ENCODE assay signal across 12 cellular contexts in genomic region chr5:132481243-132482211, GRCh38. TPM values are rescaled to one million over a fixed set of nuclear protein-coding genes. Genes with fewer than 3 reads are reported as not detected.
DNase-seq lines count a peak whose midpoint lies in the region; TF ChIP-seq lines count a peak whose summit lies in the region.
"Had no signal": no experiment of that assay in that cellular context is flagged by ENCODE, and none has a peak within 500 bp of the region (broad histone marks: within the 10 kb centered on the region; RNA-seq: fewer than 3 reads in every experiment).

No MANE protein-coding gene starts in this region.

- H3K79me2 ChIP-seq in mammary epithelial cell (ENCODE audit: insufficient read depth, low read length), result peaks cover 3% of the 10 kb centered on the region

- no peak overlapping the region for H3K4me2 ChIP-seq in mammary epithelial cell (ENCODE audit: insufficient read depth, low read depth, low read length)

- H3K27ac Mint-ChIP-seq in activated CD4-positive, alpha-beta memory T cell treated with anti-CD3 and anti-CD28 coated beads, Interleukin-2, amount 10 ng/mL, durations not matched to agents 7 days and 5 days, result peak overlapping the region; percentile 58
- H3K27ac Mint-ChIP-seq in immature natural killer cell (peak overlapping the region; percentile 98 to 100 (median 98)), type B pancreatic cell (peak overlapping the region; percentile 48)
- H3K27ac Mint-ChIP-seq: nephron had no signal

- H3K9ac ChIP-seq in mammary epithelial cell (ENCODE audit: insufficient read depth, low read length), result no peak overlapping the region

- TF ChIP-seq CTCF in left ventricle myocardium inferior (IDR thresholded peaks at IDR 0.05; ENCODE audit: borderline replicate concordance) (no peak), type B pancreatic cell (conservative IDR thresholded peaks at IDR 0.05) (no peak), mammary epithelial cell (conservative IDR thresholded peaks at IDR 0.05 in 1 of 2, IDR thresholded peaks at IDR 0.05 in 1 of 2; ENCODE audit: extremely low read depth in 1 of 2, insufficient read depth in 1 of 2, low read depth in 1 of 2, low read length in 2 of 2) (no peak)

- no peak overlapping the region for H3K4me3 Mint-ChIP-seq in activated CD4-positive, alpha-beta memory T cell treated with anti-CD3 and anti-CD28 coated beads, Interleukin-2, amount 10 ng/mL, durations not matched to agents 7 days and 5 days
- H3K4me3 Mint-ChIP-seq in immature natural killer cell (peak overlapping the region; percentile 7 to 65 (median 43)), type B pancreatic cell (no peak overlapping the region)
- H3K4me3 Mint-ChIP-seq: nephron had no signal

- dilution Hi-C loops in mammary epithelial cell (cut with HindIII; ENCODE audit: low sequenced_read_pairs), result loop anchor here (25.0 kb wide), 1 partner anchor 394 kb away; no protein-coding TSS in a partner anchor

- intact Hi-C loops in left ventricle myocardium inferior (cut with micrococcal nuclease), result no loop called here
- intact Hi-C loops in cardiac septum (cut with DNase I), result no loop called here
- intact Hi-C loops in mammary epithelial cell (cut with micrococcal nuclease), result no loop called here

- H3K4me1 Mint-ChIP-seq in activated CD4-positive, alpha-beta memory T cell treated with anti-CD3 and anti-CD28 coated beads, Interleukin-2, amount 10 ng/mL, durations not matched to agents 7 days and 5 days, result peaks cover 89% of the 10 kb centered on the region
- peaks cover 93% of the 10 kb centered on the region in 2 donors for H3K4me1 Mint-ChIP-seq in immature natural killer cell
- H3K4me1 Mint-ChIP-seq in type B pancreatic cell (ENCODE audit: unreplicated experiment), result no peaks in the 10 kb centered on the region

- DNase-seq in left ventricle myocardium inferior (no peak), cardiac septum (ENCODE audit: low spot score) (no peak), immature natural killer cell (peak; percentile 38 to 50 (median 44)), type B pancreatic cell (ENCODE audit: extremely low spot score, unreplicated experiment) (no peak), globus pallidus (ENCODE audit: low spot score) (no peak), MG63 (no peak), mammary epithelial cell (no peak)
- no peak for DNase-seq in activated CD4-positive, alpha-beta memory T cell treated with anti-CD3 and anti-CD28 coated beads, Interleukin-2, amount 10 ng/mL, durations not matched to agents 7 days and 5 days
- DNase-seq: cerebellar nuclear complex; NCI-H1694; NK-92 treated with Interleukin-12 subunit alpha and Interleukin-12 subunit beta, amount 100 ng/mL, for 24 hours had no signal

- H3K36me3 ChIP-seq in left ventricle myocardium inferior (peaks cover 45% of the 10 kb centered on the region), MG63 (peaks cover 37% of the 10 kb centered on the region), mammary epithelial cell (ENCODE audit: insufficient read depth, low read length) (peaks cover 15% of the 10 kb centered on the region)

- CTCF ChIA-PET in activated CD4-positive, alpha-beta memory T cell treated with anti-CD3 and anti-CD28 coated beads, Interleukin-2, amount 10 ng/mL, durations not matched to agents 7 days and 5 days (lab: Charles Lee), result interaction anchor here (0.7 to 4.5 kb wide), 9 partner anchors 8 to 59 kb away, joined by 3 to 41 read pairs (median 9); partner anchors contain the start of gene IRF1
- CTCF ChIA-PET in mammary epithelial cell (lab: Charles Lee; ENCODE audit: low non-redundant PET), result no interaction called here

- no peaks in the 10 kb centered on the region for H3K27me3 Mint-ChIP-seq in activated CD4-positive, alpha-beta memory T cell treated with anti-CD3 and anti-CD28 coated beads, Interleukin-2, amount 10 ng/mL, durations not matched to agents 7 days and 5 days
- H3K27me3 Mint-ChIP-seq in immature natural killer cell (ENCODE audit: low read depth in 3 of 3) (peaks cover 70 to 96% (median 93%) of the 10 kb centered on the region in 3 donors), type B pancreatic cell (no peaks in the 10 kb centered on the region)

- no peaks in the 10 kb centered on the region for H3K27me3 ChIP-seq in left ventricle myocardium inferior (ENCODE audit: low read depth)
- no peaks in the 10 kb centered on the region for H3K27me3 ChIP-seq in MG63
- no peaks in the 10 kb centered on the region for H3K27me3 ChIP-seq in mammary epithelial cell (ENCODE audit: insufficient read depth, low read length)

- no peaks in the 10 kb centered on the region for H4K20me1 ChIP-seq in mammary epithelial cell (ENCODE audit: insufficient read depth, low read length)

- H3K4me3 ChIP-seq in left ventricle myocardium inferior (no peak overlapping the region), MG63 (no peak overlapping the region), mammary epithelial cell (replicated peaks in 1 of 3; ENCODE audit: insufficient read depth in 1 of 3, low read depth in 2 of 3, low read length in 3 of 3) (no peak overlapping the region)

- WGBS in mammary epithelial cell (ENCODE audit: low coverage, missing lambda C conversion rate), result 52% methylated on average over 3 of the region's 6 CpGs

- no peaks in the 10 kb centered on the region for H3K9me3 Mint-ChIP-seq in activated CD4-positive, alpha-beta memory T cell treated with anti-CD3 and anti-CD28 coated beads, Interleukin-2, amount 10 ng/mL, durations not matched to agents 7 days and 5 days
- peaks cover 0 to 1% (median 0%) of the 10 kb centered on the region in 6 donors for H3K9me3 Mint-ChIP-seq in immature natural killer cell
- H3K9me3 Mint-ChIP-seq in type B pancreatic cell, result no peaks in the 10 kb centered on the region
- H3K9me3 Mint-ChIP-seq: nephron had no signal

- H3K27ac ChIP-seq in left ventricle myocardium inferior (replicated peaks) (peak overlapping the region; percentile 44), mammary epithelial cell (ENCODE audit: insufficient read depth, low read depth, low read length) (no peak overlapping the region)

- H2AFZ ChIP-seq in mammary epithelial cell (ENCODE audit: low read depth, low read length), result no peak overlapping the region

- H3K9me3 ChIP-seq in left ventricle myocardium inferior (replicated peaks) (no peaks in the 10 kb centered on the region), MG63 (no peaks in the 10 kb centered on the region), mammary epithelial cell (replicated peaks; ENCODE audit: insufficient read depth, low read length) (no peaks in the 10 kb centered on the region)

- no TSS peak for BruUV-seq in mammary epithelial cell (replicated peaks; lab: Mats Ljungman, UMichigan)

- H3K4me1 ChIP-seq in left ventricle myocardium inferior (peaks cover 70% of the 10 kb centered on the region), mammary epithelial cell (ENCODE audit: insufficient read depth, low read length) (peaks cover 14% of the 10 kb centered on the region)

- peaks cover 65% of the 10 kb centered on the region for H3K36me3 Mint-ChIP-seq in activated CD4-positive, alpha-beta memory T cell treated with anti-CD3 and anti-CD28 coated beads, Interleukin-2, amount 10 ng/mL, durations not matched to agents 7 days and 5 days (ENCODE audit: low read depth)
- H3K36me3 Mint-ChIP-seq in immature natural killer cell (peaks cover 25 to 48% (median 32%) of the 10 kb centered on the region in 3 donors), type B pancreatic cell (peaks cover 10% of the 10 kb centered on the region)

- POLR2A ChIA-PET in activated CD4-positive, alpha-beta memory T cell treated with anti-CD3 and anti-CD28 coated beads, Interleukin-2, amount 10 ng/mL, durations not matched to agents 7 days and 5 days (lab: Charles Lee), result interaction anchor here (1.5 to 33.4 kb wide), 10 partner anchors 1 to 94 kb away, joined by 6 to 1155 read pairs (median 146); partner anchors contain the start of gene IRF1

- in situ Hi-C loops in mammary epithelial cell (cut with MboI; ENCODE audit: low sequenced_read_pairs in 2 of 2), result no loop called here

RNA-seq across cellular contexts. Expression of gene IRF1, which starts 9.0 kb away (rescaled TPM):
- total RNA-seq in left ventricle myocardium inferior, result 10.9 TPM
- 19.9 TPM for total RNA-seq in cardiac septum
- total RNA-seq in activated CD4-positive, alpha-beta memory T cell treated with anti-CD3 and anti-CD28 coated beads, Interleukin-2, amount 10 ng/mL, durations not matched to agents 7 days and 5 days, result 100 to 1,000 TPM; 231 to 239 TPM
- 100 to 1,000 TPM; 349 to 460 (median 371) TPM for polyA plus RNA-seq in immature natural killer cell
- total RNA-seq in type B pancreatic cell (ENCODE audit: low replicate concordance), result 50.1 and 77.4 TPM in 2 replicates
- total RNA-seq in MG63 (2014; rRNA removed; shearing (Covaris generic); ENCODE audit: low replicate concordance), result 14.2 and 34.7 TPM in 2 replicates
- total RNA-seq in mammary epithelial cell, result 10 to 100 TPM in 1 of 2 donors, 1 to 10 TPM in 1; 5.3 to 14.9 TPM
- 9.0 TPM for polyA plus RNA-seq in mammary epithelial cell
- polyA minus RNA-seq in mammary epithelial cell, result 24.6 TPM

Comparison
In these comparisons a context has a peak if more than half of its experiments do, and no peak if none do; other contexts are left out.
1. DNase-seq: peak in immature natural killer cell (3 of 3); none in left ventricle myocardium inferior (single experiment), cardiac septum (single experiment), activated CD4-positive, alpha-beta memory T cell treated with anti-CD3 and anti-CD28 coated beads, Interleukin-2, amount 10 ng/mL, durations not matched to agents 7 days and 5 days (single experiment), type B pancreatic cell (single experiment), globus pallidus (single experiment), MG63 (single experiment) and mammary epithelial cell (single experiment).
2. H3K27ac Mint-ChIP-seq: peak in every context shown above with its lines; median percentile 98 in immature natural killer cell; 58 in activated CD4-positive, alpha-beta memory T cell treated with anti-CD3 and anti-CD28 coated beads, Interleukin-2, amount 10 ng/mL, durations not matched to agents 7 days and 5 days; 48 in type B pancreatic cell.
3. H3K4me3 Mint-ChIP-seq: peak in immature natural killer cell (5 of 5); none in activated CD4-positive, alpha-beta memory T cell treated with anti-CD3 and anti-CD28 coated beads, Interleukin-2, amount 10 ng/mL, durations not matched to agents 7 days and 5 days (single experiment) and type B pancreatic cell (single experiment).